ENCODE assay signal across 11 cellular contexts in genomic region chr16:51154271-51155171, GRCh38. TPM values are rescaled to one million over a fixed set of nuclear protein-coding genes. Genes with fewer than 3 reads are reported as not detected.
A peak's percentile ranks its signal among the peaks of the same experiment; 100 is the strongest.
DNase-seq lines count a peak whose midpoint lies in the region; ATAC-seq, FAIRE-seq and TF ChIP-seq lines count a peak whose summit lies in the region.
"Had no signal": no experiment of that assay in that cellular context is flagged by ENCODE, and none has a peak within 500 bp of the region (broad histone marks: within the 10 kb centered on the region; RNA-seq: fewer than 3 reads in every experiment).

No MANE protein-coding gene starts in this region.

- H3K9me3 Mint-ChIP-seq in glutamatergic neuron (ENCODE audit: unreplicated experiment) (peaks cover 8% of the 10 kb centered on the region), nephron progenitor cell (no peaks in the 10 kb centered on the region)
- peaks cover 3% of the 10 kb centered on the region for H3K9me3 Mint-ChIP-seq in activated CD8-positive, alpha-beta memory T cell treated with anti-CD3 and anti-CD28 coated beads, Interleukin-2, amount 10 ng/mL, durations not matched to agents 7 days and 5 days (ENCODE audit: low read depth)
- H3K9me3 Mint-ChIP-seq: CD8-positive, alpha-beta T cell had no signal

- CTCF ChIA-PET in activated CD8-positive, alpha-beta memory T cell treated with anti-CD3 and anti-CD28 coated beads, Interleukin-2, amount 10 ng/mL, durations not matched to agents 7 days and 5 days (lab: Charles Lee) = no interaction called here

- H3K4me1 Mint-ChIP-seq in glutamatergic neuron (ENCODE audit: low read depth, unreplicated experiment) (peaks cover 41% of the 10 kb centered on the region), nephron progenitor cell (peaks cover 55% of the 10 kb centered on the region)
- no peaks in the 10 kb centered on the region for H3K4me1 Mint-ChIP-seq in activated CD8-positive, alpha-beta memory T cell treated with anti-CD3 and anti-CD28 coated beads, Interleukin-2, amount 10 ng/mL, durations not matched to agents 7 days and 5 days

- DNase-seq in cardiac septum (ENCODE audit: low spot score) = peak; percentile 26
- no peak for DNase-seq in left ventricle myocardium superior
- peak; percentile 53 for DNase-seq in glutamatergic neuron
- peak; percentile 71 for DNase-seq in nephron progenitor cell
- DNase-seq in amniotic stem cell (lab: John Stamatoyannopoulos, UW) = no peak
- no peak for DNase-seq in small intestine
- no peak for DNase-seq in activated CD8-positive, alpha-beta memory T cell treated with anti-CD3 and anti-CD28 coated beads, Interleukin-2, amount 10 ng/mL, durations not matched to agents 7 days and 5 days
- DNase-seq: CD8-positive, alpha-beta T cell; NCI-H510A had no signal

- H3K9me3 ChIP-seq in small intestine (ENCODE audit: control insufficient read depth, low read depth) = no peaks in the 10 kb centered on the region

- no peak for FAIRE-seq in small intestine (lab: Jason Lieb, UNC)

- H3K27ac Mint-ChIP-seq in glutamatergic neuron (ENCODE audit: unreplicated experiment) (peak overlapping the region; percentile 85), nephron progenitor cell (peak overlapping the region; percentile 98)
- no peak overlapping the region for H3K27ac Mint-ChIP-seq in activated CD8-positive, alpha-beta memory T cell treated with anti-CD3 and anti-CD28 coated beads, Interleukin-2, amount 10 ng/mL, durations not matched to agents 7 days and 5 days
- H3K27ac Mint-ChIP-seq: CD8-positive, alpha-beta T cell had no signal

- no peaks in the 10 kb centered on the region for H3K4me1 ChIP-seq in small intestine (ENCODE audit: control insufficient read depth in 2 of 2, insufficient read depth in 1 of 2, low read depth in 1 of 2, low read length in 1 of 2)

- peaks cover 29 to 43% of the 10 kb centered on the region in 2 donors for H3K27me3 ChIP-seq in small intestine (ENCODE audit: control insufficient read depth in 2 of 2, insufficient read depth in 2 of 2, low read length in 2 of 2)

- H3K27me3 Mint-ChIP-seq in glutamatergic neuron (ENCODE audit: unreplicated experiment) (peaks cover 22% of the 10 kb centered on the region), nephron progenitor cell (ENCODE audit: low read depth, poor library complexity) (no peaks in the 10 kb centered on the region)
- peaks cover 70% of the 10 kb centered on the region for H3K27me3 Mint-ChIP-seq in activated CD8-positive, alpha-beta memory T cell treated with anti-CD3 and anti-CD28 coated beads, Interleukin-2, amount 10 ng/mL, durations not matched to agents 7 days and 5 days

- H3K4me3 Mint-ChIP-seq in glutamatergic neuron (ENCODE audit: unreplicated experiment) (peak overlapping the region; percentile 97), nephron progenitor cell (peak overlapping the region; percentile 98)
- H3K4me3 Mint-ChIP-seq in activated CD8-positive, alpha-beta memory T cell treated with anti-CD3 and anti-CD28 coated beads, Interleukin-2, amount 10 ng/mL, durations not matched to agents 7 days and 5 days = no peak overlapping the region
- H3K4me3 Mint-ChIP-seq: CD8-positive, alpha-beta T cell; T-helper 1 cell treated with Interleukin-12 subunit alpha and Interleukin-12 subunit beta and Interleukin-4 antibody, amounts not matched to agents 30 μg/mL and 1 μg/mL, for 36 hours had no signal

- intact Hi-C loops in cardiac septum (cut with DNase I) (no loop called here), left ventricle myocardium superior (cut with micrococcal nuclease) (no loop called here)

- peak overlapping the region in 1 of 2 donors; percentile 73 for H3K27ac ChIP-seq in small intestine (ENCODE audit: low read depth in 1 of 2, low read length in 1 of 2)

- WGBS in small intestine, 3 donors = 17 to 24% (median 20%) methylated on average over 53 to 55 of the region's 55 CpGs

- no peak overlapping the region for H3K4me3 ChIP-seq in small intestine (ENCODE audit: low read depth in 1 of 2, low read length in 2 of 2)

- ATAC-seq in left ventricle myocardium superior (no peak), GM18861 (IDR thresholded peaks at IDR 0.05; ENCODE audit: unreplicated experiment) (no peak)
- ATAC-seq in activated CD8-positive, alpha-beta memory T cell treated with anti-CD3 and anti-CD28 coated beads, Interleukin-2, amount 10 ng/mL, durations not matched to agents 7 days and 5 days = no peak
- ATAC-seq: CD8-positive, alpha-beta T cell had no signal

- H3K36me3 ChIP-seq in small intestine (ENCODE audit: control insufficient read depth in 2 of 2, insufficient read depth in 2 of 2, low read length in 2 of 2) = no peaks in the 10 kb centered on the region

- TF ChIP-seq CTCF in glutamatergic neuron (IDR thresholded peaks at IDR 0.05; ENCODE audit: partially characterized antibody, unreplicated experiment) (no peak), nephron progenitor cell (IDR thresholded peaks at IDR 0.05) (no peak)

- H3K36me3 Mint-ChIP-seq in glutamatergic neuron (ENCODE audit: unreplicated experiment) (no peaks in the 10 kb centered on the region), nephron progenitor cell (ENCODE audit: low read depth) (no peaks in the 10 kb centered on the region)
- H3K36me3 Mint-ChIP-seq in activated CD8-positive, alpha-beta memory T cell treated with anti-CD3 and anti-CD28 coated beads, Interleukin-2, amount 10 ng/mL, durations not matched to agents 7 days and 5 days = peaks cover 11% of the 10 kb centered on the region
- H3K36me3 Mint-ChIP-seq: CD8-positive, alpha-beta T cell had no signal

RNA-seq across cellular contexts. Expression of gene SALL1, which starts 3.5 kb away (rescaled TPM):
- total RNA-seq in cardiac septum (0.22 TPM), left ventricle myocardium superior (not detected), glutamatergic neuron (ENCODE audit: unreplicated experiment) (35.7 TPM)
- polyA plus RNA-seq in small intestine = under 1 TPM in 2 of 3 donors, not detected in 1; 0.27 to 0.39 TPM
- total RNA-seq in activated CD8-positive, alpha-beta memory T cell treated with anti-CD3 and anti-CD28 coated beads, Interleukin-2, amount 10 ng/mL, durations not matched to agents 7 days and 5 days = not detected
- total RNA-seq: CD8-positive, alpha-beta T cell had no signal

Comparison
In these comparisons a context has a peak if more than half of its experiments do, and no peak if none do; other contexts are left out.
1. DNase-seq: peak in cardiac septum (single experiment), glutamatergic neuron (single experiment) and nephron progenitor cell (single experiment); none in left ventricle myocardium superior (single experiment), amniotic stem cell (single experiment), small intestine (single experiment) and activated CD8-positive, alpha-beta memory T cell treated with anti-CD3 and anti-CD28 coated beads, Interleukin-2, amount 10 ng/mL, durations not matched to agents 7 days and 5 days (single experiment).
2. RNA of gene SALL1, which starts 3.5 kb away (total RNA-seq): 35.7 TPM in glutamatergic neuron (single experiment); 0.22 TPM in cardiac septum (single experiment), not detected in left ventricle myocardium superior (single experiment) and not detected in activated CD8-positive, alpha-beta memory T cell treated with anti-CD3 and anti-CD28 coated beads, Interleukin-2, amount 10 ng/mL, durations not matched to agents 7 days and 5 days; every median in the first group is over 10 times any median in the second.